ENCODE assay signal across 11 cellular contexts in the genomic region with DNA sequence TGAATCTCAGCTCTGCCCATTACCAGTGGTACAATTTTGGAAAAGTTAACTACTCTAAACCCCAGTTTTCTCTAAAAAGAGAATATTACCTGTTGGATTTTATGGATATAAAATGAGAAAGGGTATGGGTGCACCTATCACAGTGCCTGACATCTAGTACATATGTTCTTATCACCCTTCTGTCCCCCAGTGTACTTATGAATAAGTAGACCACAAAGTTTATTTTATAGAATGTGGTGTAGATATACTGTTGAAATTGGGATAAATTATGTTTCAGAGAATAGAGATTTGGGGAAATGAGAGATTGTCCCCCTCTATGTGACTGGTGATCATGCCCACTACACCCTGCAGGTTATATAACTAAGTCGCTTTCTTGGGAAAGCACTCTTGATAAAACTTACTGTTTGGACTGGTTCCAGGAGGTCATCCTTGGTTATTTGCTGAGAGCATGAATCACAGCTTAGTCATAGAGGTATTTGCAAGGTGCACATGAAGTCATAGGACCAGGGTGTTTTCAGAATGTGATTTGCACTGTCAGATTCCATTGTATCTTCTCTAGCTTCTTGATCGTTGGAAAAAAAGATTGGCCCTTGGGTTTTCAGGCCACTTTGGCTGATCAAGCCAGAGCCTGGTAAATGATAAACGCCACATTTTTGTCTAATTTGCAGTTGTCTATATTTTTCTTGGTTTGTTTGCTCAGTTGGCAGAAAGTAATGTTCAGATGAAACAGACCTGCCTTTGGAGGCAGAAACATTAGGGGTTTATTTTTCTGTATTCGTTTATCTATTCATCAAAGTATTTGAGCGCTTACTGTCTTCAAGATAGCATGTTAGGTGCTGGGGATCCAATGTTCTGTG. TPM values are rescaled to one million over a fixed set of nuclear protein-coding genes. Genes with fewer than 3 reads are reported as not detected.
DNase-seq lines count a peak whose midpoint lies in the region; ATAC-seq, FAIRE-seq and TF ChIP-seq lines count a peak whose summit lies in the region.
"Had no signal": no experiment of that assay in that cellular context is flagged by ENCODE, and none has a peak within 500 bp of the region (broad histone marks: within the 10 kb centered on the region; RNA-seq: fewer than 3 reads in every experiment).

No MANE protein-coding gene starts in this region.

- H3K27ac ChIP-seq in duodenal mucosa (ENCODE audit: low read depth, low read length): peak overlapping the region; percentile 4
- peak overlapping the region in 2 of 4 donors; percentile 57 to 62 for H3K27ac ChIP-seq in pancreas
- no peak overlapping the region for H3K27ac ChIP-seq in ascending aorta

- H3K4me1 ChIP-seq in duodenal mucosa (ENCODE audit: control insufficient read depth in 1 of 2, insufficient read depth in 2 of 2, low read length in 2 of 2) (peaks cover 47 to 57% of the 10 kb centered on the region in 2 donors), pancreas (peaks cover 11 to 31% (median 17%) of the 10 kb centered on the region in 3 donors), HAP-1 (no peaks in the 10 kb centered on the region), ascending aorta (peaks cover 4 to 9% of the 10 kb centered on the region in 2 donors)

- no peak overlapping the region for H3K27ac Mint-ChIP-seq in activated naive CD4-positive, alpha-beta T cell treated with anti-CD3 and anti-CD28 coated beads, Interleukin-2, amount 10 ng/mL, durations not matched to agents 7 days and 5 days

- H3K27me3 Mint-ChIP-seq in activated naive CD4-positive, alpha-beta T cell treated with anti-CD3 and anti-CD28 coated beads, Interleukin-2, amount 10 ng/mL, durations not matched to agents 7 days and 5 days: no peaks in the 10 kb centered on the region

- in situ Hi-C loops in HAP-1 (cut with MboI; ENCODE audit: low sequenced_read_pairs): no loop called here

- H3K36me3 ChIP-seq in duodenal mucosa (ENCODE audit: control insufficient read depth in 1 of 2, insufficient read depth in 2 of 2, low read length in 2 of 2): peaks cover 11 to 20% of the 10 kb centered on the region in 2 donors
- peaks cover 0 to 7% (median 0%) of the 10 kb centered on the region in 3 donors for H3K36me3 ChIP-seq in pancreas
- H3K36me3 ChIP-seq in HAP-1 (replicated peaks): peaks cover 32% of the 10 kb centered on the region
- H3K36me3 ChIP-seq in ascending aorta: peaks cover 9 to 28% of the 10 kb centered on the region in 2 donors

- H3K4me1 Mint-ChIP-seq in activated naive CD4-positive, alpha-beta T cell treated with anti-CD3 and anti-CD28 coated beads, Interleukin-2, amount 10 ng/mL, durations not matched to agents 7 days and 5 days: peaks cover 59% of the 10 kb centered on the region

- intact Hi-C loops in pancreas (cut with DNase I) (no loop called here), ascending aorta (cut with DNase I) (no loop called here)

- FAIRE-seq in pancreas (lab: Jason Lieb, UNC): no peak

- peak; percentile 71 to 81 (median 75) for ATAC-seq in pancreas

- no peak overlapping the region for H3K9ac ChIP-seq in duodenal mucosa (ENCODE audit: low read depth in 1 of 2, low read length in 2 of 2)

- peaks cover 2% of the 10 kb centered on the region for H3K9me3 Mint-ChIP-seq in activated naive CD4-positive, alpha-beta T cell treated with anti-CD3 and anti-CD28 coated beads, Interleukin-2, amount 10 ng/mL, durations not matched to agents 7 days and 5 days

- H3K9me3 ChIP-seq in duodenal mucosa (ENCODE audit: control insufficient read depth in 1 of 2, low read length in 2 of 2) (no peaks in the 10 kb centered on the region), pancreas (no peaks in the 10 kb centered on the region), HAP-1 (no peaks in the 10 kb centered on the region), ascending aorta (no peaks in the 10 kb centered on the region)

- no peak overlapping the region for H3K4me3 ChIP-seq in duodenal mucosa (ENCODE audit: low read depth in 1 of 2, low read length in 2 of 2)
- no peak overlapping the region for H3K4me3 ChIP-seq in pancreas
- H3K4me3 ChIP-seq in HAP-1: no peak overlapping the region
- H3K4me3 ChIP-seq in ascending aorta: no peak overlapping the region

- H3K27me3 ChIP-seq in duodenal mucosa (ENCODE audit: control insufficient read depth in 1 of 2, insufficient read depth in 2 of 2, low read length in 2 of 2): no peaks in the 10 kb centered on the region
- H3K27me3 ChIP-seq in pancreas: no peaks in the 10 kb centered on the region
- H3K27me3 ChIP-seq in HAP-1 (ENCODE audit: low read depth): no peaks in the 10 kb centered on the region
- H3K27me3 ChIP-seq in ascending aorta: no peaks in the 10 kb centered on the region

- H3K36me3 Mint-ChIP-seq in activated naive CD4-positive, alpha-beta T cell treated with anti-CD3 and anti-CD28 coated beads, Interleukin-2, amount 10 ng/mL, durations not matched to agents 7 days and 5 days: peaks cover 54% of the 10 kb centered on the region

- H3K4me3 Mint-ChIP-seq in activated naive CD4-positive, alpha-beta T cell treated with anti-CD3 and anti-CD28 coated beads, Interleukin-2, amount 10 ng/mL, durations not matched to agents 7 days and 5 days: no peak overlapping the region

- no peak for TF ChIP-seq CTCF in pancreas (IDR thresholded peaks at IDR 0.05)
- TF ChIP-seq CTCF in ascending aorta (IDR thresholded peaks at IDR 0.05): no peak

- DNase-seq in ELR (ENCODE audit: low read depth): peak; percentile 94
- peak; percentile 31 for DNase-seq in NCI-H69 (lab: John Stamatoyannopoulos, UW)
- DNase-seq in pancreas: peak in 2 of 6 donors; percentile 14 to 29
- DNase-seq in MV-4-11 (lab: John Stamatoyannopoulos, UW): no peak
- DNase-seq in HAP-1 (ENCODE audit: low spot score in 2 of 2): no peak
- no peak for DNase-seq in ascending aorta (ENCODE audit: low spot score in 2 of 2)
- no peak for DNase-seq in activated naive CD4-positive, alpha-beta T cell treated with anti-CD3 and anti-CD28 coated beads, Interleukin-2, amount 10 ng/mL, durations not matched to agents 7 days and 5 days
- DNase-seq: activated CD8-positive, alpha-beta memory T cell treated with anti-CD3 and anti-CD28 coated beads for 24 hours; cortex of kidney; GDM1 had no signal

- WGBS in pancreas, 2 donors: 32 to 36% methylated on average over 5 of the region's 5 CpGs

- CTCF ChIA-PET in activated naive CD4-positive, alpha-beta T cell treated with anti-CD3 and anti-CD28 coated beads, Interleukin-2, amount 10 ng/mL, durations not matched to agents 7 days and 5 days (lab: Charles Lee): no interaction called here

RNA-seq across cellular contexts. Expression of a gene that starts 21.3 kb away (rescaled TPM):
- 10 to 100 TPM; 12.1 to 21.5 (median 15.3) TPM for total RNA-seq in pancreas
- polyA plus RNA-seq in pancreas: 10 to 100 TPM; 12.9 to 20.5 TPM
- total RNA-seq in ascending aorta: 18.0 TPM

RNA-seq across cellular contexts. Expression of a gene that starts 34.1 kb away (rescaled TPM):
- total RNA-seq in pancreas: 10 to 100 TPM; 17.0 to 23.4 (median 19.6) TPM
- 10 to 100 TPM; 30.3 to 36.6 TPM for polyA plus RNA-seq in pancreas
- 63.0 TPM for total RNA-seq in ascending aorta

Comparison
In these comparisons a context has a peak if more than half of its experiments do, and no peak if none do; other contexts are left out.
1. DNase-seq: peak in ELR (single experiment) and NCI-H69 (single experiment); none in MV-4-11 (single experiment), HAP-1 (0 of 2), ascending aorta (0 of 2) and activated naive CD4-positive, alpha-beta T cell treated with anti-CD3 and anti-CD28 coated beads, Interleukin-2, amount 10 ng/mL, durations not matched to agents 7 days and 5 days (single experiment).